In genomic region chr3:3744826-3745225, GRCh38 we compare ENCODE assay signal across 20 cellular contexts. TPM values are rescaled to one million over a fixed set of nuclear protein-coding genes. Genes with fewer than 3 reads are reported as not detected.
DNase-seq lines count a peak whose midpoint lies in the region; ATAC-seq and TF ChIP-seq lines count a peak whose summit lies in the region.
"Had no signal": no experiment of that assay in that cellular context is flagged by ENCODE, and none has a peak within 500 bp of the region (broad histone marks: within the 10 kb centered on the region; RNA-seq: fewer than 3 reads in every experiment).

No MANE protein-coding gene starts in this region.

- no peak overlapping the region for H3K4me3 ChIP-seq in mucosa of descending colon
- H3K4me3 ChIP-seq: GM12878, HAP-1, MG63, SK-N-MC had no signal

- no peaks in the 10 kb centered on the region for H3K4me1 ChIP-seq in mucosa of descending colon (ENCODE audit: low read depth)
- H3K4me1 ChIP-seq: HAP-1 had no signal

- no peak for DNase-seq in mucosa of descending colon
- no peak for DNase-seq in SHP77 (lab: John Stamatoyannopoulos, UW)
- no peak for DNase-seq in HCEC 1CT
- DNase-seq: CD4-positive, alpha-beta T cell; GF-D8; Kasumi-1; MG63; NCI-H1092 treated with DMSO at 0.1 percent for 48 hours; NCI-H146; NCI-H2081; NCI-H446 treated with DMSO at 0.1 percent for 48 hours; NK-92 treated with Interleukin-12 subunit alpha and Interleukin-12 subunit beta, amount 100 ng/mL, for 24 hours had no signal

- H3K9me3 ChIP-seq in mucosa of descending colon = no peaks in the 10 kb centered on the region
- H3K9me3 ChIP-seq: HAP-1, MG63 had no signal

- peak; percentile 53 for ATAC-seq in GM18502 (IDR thresholded peaks at IDR 0.05; ENCODE audit: poor library complexity, unreplicated experiment)
- ATAC-seq in GM21576 (IDR thresholded peaks at IDR 0.05; ENCODE audit: unreplicated experiment) = peak; percentile 61
- peak; percentile 47 for ATAC-seq in HG03159 (IDR thresholded peaks at IDR 0.05; ENCODE audit: unreplicated experiment)
- peak; percentile 21 for ATAC-seq in mucosa of descending colon
- ATAC-seq in GM21367 (IDR thresholded peaks at IDR 0.05; ENCODE audit: unreplicated experiment) = no peak
- ATAC-seq: GM12878, Right ventricle myocardium inferior had no signal

- TF ChIP-seq CTCF in mucosa of descending colon (IDR thresholded peaks at IDR 0.05) = no peak

- no peaks in the 10 kb centered on the region for H3K36me3 ChIP-seq in mucosa of descending colon (ENCODE audit: low read depth)
- H3K36me3 ChIP-seq: HAP-1, MG63 had no signal

- intact Hi-C loops in mucosa of descending colon (cut with DNase I, micrococcal nuclease) = no loop called here

RNA-seq across cellular contexts. Expression of gene LRRN1, which starts 54.4 kb away (rescaled TPM):
- total RNA-seq in mucosa of descending colon = 1 to 10 TPM in 2 of 3 donors, under 1 TPM in 1; 0.31 to 1.4 (median 1.2) TPM
- total RNA-seq: GM12878 had no signal
